7 cellular contexts compared by ENCODE assay signal in genomic region chr4:109406337-109406931, GRCh38. TPM values are rescaled to one million over a fixed set of nuclear protein-coding genes. Genes with fewer than 3 reads are reported as not detected.
DNase-seq lines count a peak whose midpoint lies in the region; ATAC-seq, FAIRE-seq and TF ChIP-seq lines count a peak whose summit lies in the region.

No MANE protein-coding gene starts in this region.

- POLR2A ChIA-PET in K562 (lab: Yijun Ruan, JAX): no interaction called here

- H3K9ac ChIP-seq in K562 (ENCODE audit: insufficient read depth in 1 of 2, low read depth in 2 of 2, low read length in 2 of 2): no peak overlapping the region

- WGBS in K562 (ENCODE audit: insufficient coverage, low coverage, missing lambda C conversion rate): 0% methylated on average over 2 of the region's 2 CpGs
- WGBS in suprapubic skin: 8% methylated on average over 2 of the region's 2 CpGs

- peak; percentile 53 to 81 (median 67); a peak in 5 of 6 replicates for TF ChIP-seq CTCF in K562 (IDR thresholded peaks at IDR 0.05 in 2 of 3, conservative IDR thresholded peaks at IDR 0.05 in 1 of 3; ENCODE audit: insufficient read depth in 2 of 3, low read depth in 1 of 3, low read length in 3 of 3)
- peak; percentile 46 to 49 for TF ChIP-seq CTCF in suprapubic skin (IDR thresholded peaks at IDR 0.05)

- intact Hi-C loops in K562 (cut with micrococcal nuclease): loop anchor here (2.0 to 10.0 kb wide), 6 partner anchors 74 to 1372 kb away; no protein-coding TSS in a partner anchor

- no peaks in the 10 kb centered on the region for H3K9me1 ChIP-seq in K562 (ENCODE audit: control insufficient read depth, insufficient read depth, low read length)

- peak; percentile 91 for FAIRE-seq in K562 (lab: Jason Lieb, UNC)
- peak; percentile 81 for FAIRE-seq in islet of Langerhans (lab: Jason Lieb, UNC)

- H4K20me1 ChIP-seq in K562 (replicated peaks; ENCODE audit: control insufficient read depth, insufficient read depth, low read length): no peaks in the 10 kb centered on the region

- no peak for TF ChIP-seq EP300 in K562 (IDR thresholded peaks at IDR 0.05; ENCODE audit: low read length)
- no peak for TF ChIP-seq EP300 in suprapubic skin (IDR thresholded peaks at IDR 0.05)

- H3K27ac ChIP-seq in K562 (ENCODE audit: extremely low read depth, low read depth, low read length): no peak overlapping the region
- H3K27ac ChIP-seq in suprapubic skin: no peak overlapping the region

- TF ChIP-seq RAD21 in K562 (CRISPR knock-in tag; conservative IDR thresholded peaks at IDR 0.05 in 1 of 2, IDR thresholded peaks at IDR 0.05 in 1 of 2): peak; percentile 82 to 86

- DNase-seq in DMS114 treated with DMSO at 0.1 percent for 48 hours (lab: John Stamatoyannopoulos, UW; ENCODE audit: unreplicated experiment) (peak; percentile 14), NCI-H2227 treated with DMSO at 0.1 percent for 48 hours (lab: John Stamatoyannopoulos, UW) (peak; percentile 47), K562 (ENCODE audit: extremely low read depth in 1 of 4, low spot score in 3 of 4) (peak; percentile 36 to 67 (median 44)), suprapubic skin (ENCODE audit: low spot score in 2 of 2) (no peak)

- in situ Hi-C loops in K562 (cut with MboI): loop anchor here (25.0 kb wide), 1 partner anchor 1106 kb away; no protein-coding TSS in a partner anchor

- H3K9me3 ChIP-seq in K562 (replicated peaks; ENCODE audit: control insufficient read depth, insufficient read depth, low read depth, low read length) (no peaks in the 10 kb centered on the region), suprapubic skin (no peaks in the 10 kb centered on the region)

- H3K4me1 ChIP-seq in K562 (replicated peaks in 1 of 2; ENCODE audit: control insufficient read depth in 2 of 2, insufficient read depth in 2 of 2, low read length in 2 of 2) (no peaks in the 10 kb centered on the region), suprapubic skin (no peaks in the 10 kb centered on the region)

- H3K27me3 ChIP-seq in K562 (ENCODE audit: control insufficient read depth in 2 of 2, insufficient read depth in 2 of 2, low read length in 2 of 2) (peaks cover 0 to 9% of the 10 kb centered on the region in 2 experiments; a peak in 3 of 5 replicates), suprapubic skin (no peaks in the 10 kb centered on the region)

- no peak overlapping the region for H2AFZ ChIP-seq in K562 (ENCODE audit: low read depth, low read length)

- no peaks in the 10 kb centered on the region for H3K79me2 ChIP-seq in K562 (ENCODE audit: control insufficient read depth, insufficient read depth, low read length)

- H3K36me3 ChIP-seq in K562 (ENCODE audit: control insufficient read depth, insufficient read depth, low read length) (no peaks in the 10 kb centered on the region), suprapubic skin (no peaks in the 10 kb centered on the region)

- CTCF ChIA-PET in K562 (lab: Yijun Ruan, JAX; ENCODE audit: low intra/inter-chr PET ratio): interaction anchor here (0.6 to 3.6 kb wide), 5 partner anchors 219 to 1346 kb away, joined by 3 to 19 read pairs (median 4); no protein-coding TSS in a partner anchor

- TF ChIP-seq POLR2A in K562 (conservative IDR thresholded peaks at IDR 0.05) (no peak), suprapubic skin (IDR thresholded peaks at IDR 0.05) (no peak)

- H3K4me3 ChIP-seq in K562 (no peak overlapping the region), suprapubic skin (no peak overlapping the region)

- H3K4me2 ChIP-seq in K562 (ENCODE audit: insufficient read depth, low read length): no peak overlapping the region

- ATAC-seq in GM18861 (IDR thresholded peaks at IDR 0.05; ENCODE audit: unreplicated experiment): peak; percentile 93
- peak; percentile 90 for ATAC-seq in HG03066 (IDR thresholded peaks at IDR 0.05; ENCODE audit: low read depth, unreplicated experiment)
- ATAC-seq in K562: peak; percentile 93

- no TSS peak for BruUV-seq in K562 (replicated peaks; lab: Mats Ljungman, UMichigan)

TF ChIP-seq in K562, 482 proteins besides CTCF, POLR2A, EP300 and RAD21:
- TF ChIP-seq ID3 (CRISPR knock-in tag; IDR thresholded peaks at IDR 0.05): no peak
- TF ChIP-seq ID3 (tag; IDR thresholded peaks at IDR 0.05): no peak
- peak; percentile 71 for TF ChIP-seq DEAF1 (CRISPR knock-in tag; IDR thresholded peaks at IDR 0.05)
- no peak for TF ChIP-seq ZNF280A (IDR thresholded peaks at IDR 0.05; ENCODE audit: low read depth, partially characterized antibody)
- TF ChIP-seq CHAMP1 (IDR thresholded peaks at IDR 0.05): no peak
- 0 out of 2 replicates have a peak, but pooled peaks have one; percentile 13 for TF ChIP-seq RB1 (IDR thresholded peaks at IDR 0.05; ENCODE audit: low read depth)
- peak; percentile 46; the same call in 1 of the 2 replicates for TF ChIP-seq SMC3 (conservative IDR thresholded peaks at IDR 0.05; ENCODE audit: insufficient read depth, low read depth, low read length)
TF ChIP-seq in K562: peak in this region for 3.

RNA-seq across cellular contexts. Expression of gene SEC24B, which starts 27.2 kb away (rescaled TPM):
- 44.6 and 69.7 TPM in 2 replicates for total RNA-seq in K562 (2011; cell fraction: chromatin; rRNA removed; ENCODE audit: low replicate concordance)
- 20.8 and 24.6 TPM in 2 replicates for total RNA-seq in K562 (2011; cell fraction: nucleolus; rRNA removed)
- total RNA-seq in K562 (2011; cell fraction: nucleoplasm; rRNA removed): 30.9 and 31.2 TPM in 2 replicates
- total RNA-seq in K562 (2014; rRNA removed): 7.0 and 8.8 TPM in 2 replicates
- total RNA-seq in K562 (2014; rRNA removed; fragmentation: Illumina TruSeq; extraction: Trizol): 17.1 and 19.6 TPM in 2 replicates
- 20.5 and 21.9 TPM in 2 replicates for total RNA-seq in K562 (2015; rRNA removed; fragmentation: Illumina TruSeq; extraction: Trizol)
- total RNA-seq in K562 (2021): 21.9 and 22.2 TPM in 2 replicates
- polyA plus RNA-seq in K562 (2011; rRNA removed): 46.4 and 50.3 TPM in 2 replicates
- 41.4 and 53.6 TPM in 2 replicates for polyA plus RNA-seq in K562 (2011; cell fraction: cytosol; rRNA removed)
- polyA plus RNA-seq in K562 (2011; cell fraction: nucleus; rRNA removed): 40.6 and 52.7 TPM in 2 replicates
- 15.9 and 16.5 TPM in 2 replicates for polyA plus RNA-seq in K562 (2012)
- 24.3 and 27.4 TPM in 2 replicates for polyA plus RNA-seq in K562 (2014; fragmentation: Illumina TruSeq; extraction: Trizol)
- 1 to 10 TPM; 6.3 to 8.1 TPM for polyA plus RNA-seq in K562 (2014; fragmentation: Nextera tagmentation; extraction: Ambion mirVana)
- polyA plus RNA-seq in K562 (2014; rRNA removed): 15.2 and 20.1 TPM in 2 replicates
- 112 and 115 TPM in 2 replicates for polyA minus RNA-seq in K562 (2011; rRNA and poly(A)+ RNA removed)
- 24.7 and 31.1 TPM in 2 replicates for polyA minus RNA-seq in K562 (2011; cell fraction: cytosol; rRNA and poly(A)+ RNA removed)
- 26.4 and 48.2 TPM in 2 replicates for polyA minus RNA-seq in K562 (2011; cell fraction: nucleus; rRNA and poly(A)+ RNA removed)
- 10 to 100 TPM; 38.6 to 77.6 (median 46.1) TPM for total RNA-seq in suprapubic skin

Comparison
In these comparisons a context has a peak if more than half of its experiments do, and no peak if none do; other contexts are left out.
1. DNase-seq: peak in DMS114 treated with DMSO at 0.1 percent for 48 hours (single experiment), NCI-H2227 treated with DMSO at 0.1 percent for 48 hours (single experiment) and K562 (4 of 4); none in suprapubic skin (0 of 2).
2. Peak in every context shown above with its lines, with median percentiles within 50 percentile points of each other: ATAC-seq.